In genomic region chr17:57849163-57849873, GRCh38 we compare ENCODE assay signal across 8 cellular contexts. TPM values are rescaled to one million over a fixed set of nuclear protein-coding genes. Genes with fewer than 3 reads are reported as not detected.
DNase-seq lines count a peak whose midpoint lies in the region; ATAC-seq, FAIRE-seq and TF ChIP-seq lines count a peak whose summit lies in the region.

No MANE protein-coding gene starts in this region.

- peak overlapping the region; percentile 90 for H3K4me3 ChIP-seq in MG63

- peak overlapping the region; percentile 90 for H3K4me3 Mint-ChIP-seq in dendritic cell treated with granulocyte-macrophage colony-stimulating factor and Interleukin-4, amounts not matched to agents 40 ng/mL and 50 ng/mL, for 4 days
- H3K4me3 Mint-ChIP-seq in neural crest cell: peak overlapping the region; percentile 97

- peaks cover 22% of the 10 kb centered on the region for H3K36me3 ChIP-seq in MG63

- no peak for DNase-seq in GM12891 (ENCODE audit: insufficient read length, low spot score)
- DNase-seq in MG63: no peak
- DNase-seq in neural crest cell (ENCODE audit: low read depth, low spot score): no peak
- DNase-seq in kidney tubule cell (ENCODE audit: low spot score): no peak
- DNase-seq in hepatic stellate cell (ENCODE audit: low spot score): no peak
- no peak for DNase-seq in glomerular visceral epithelial cell (ENCODE audit: extremely low spot score)

- peak overlapping the region; percentile 98 for H3K27ac Mint-ChIP-seq in dendritic cell treated with granulocyte-macrophage colony-stimulating factor and Interleukin-4, amounts not matched to agents 40 ng/mL and 50 ng/mL, for 4 days
- peak overlapping the region; percentile 75 for H3K27ac Mint-ChIP-seq in neural crest cell (ENCODE audit: unreplicated experiment)

- intact Hi-C loops in dendritic cell treated with granulocyte-macrophage colony-stimulating factor and Interleukin-4, amounts not matched to agents 40 ng/mL and 50 ng/mL, for 4 days (cut with micrococcal nuclease): no loop called here

- H3K9me3 Mint-ChIP-seq in dendritic cell treated with granulocyte-macrophage colony-stimulating factor and Interleukin-4, amounts not matched to agents 40 ng/mL and 50 ng/mL, for 4 days: no peaks in the 10 kb centered on the region
- no peaks in the 10 kb centered on the region for H3K9me3 Mint-ChIP-seq in neural crest cell

- peaks cover 50% of the 10 kb centered on the region for H3K36me3 Mint-ChIP-seq in dendritic cell treated with granulocyte-macrophage colony-stimulating factor and Interleukin-4, amounts not matched to agents 40 ng/mL and 50 ng/mL, for 4 days (ENCODE audit: low read depth)
- H3K36me3 Mint-ChIP-seq in neural crest cell (ENCODE audit: low read depth): peaks cover 2% of the 10 kb centered on the region

- no peak for TF ChIP-seq CTCF in neural crest cell (conservative IDR thresholded peaks at IDR 0.05)

- no peak for TF ChIP-seq POLR2A in GM12891 (IDR thresholded peaks at IDR 0.05; ENCODE audit: low read depth, low read length)

- no peaks in the 10 kb centered on the region for H3K27me3 Mint-ChIP-seq in dendritic cell treated with granulocyte-macrophage colony-stimulating factor and Interleukin-4, amounts not matched to agents 40 ng/mL and 50 ng/mL, for 4 days
- H3K27me3 Mint-ChIP-seq in neural crest cell (ENCODE audit: low read depth): no peaks in the 10 kb centered on the region

- H3K4me1 Mint-ChIP-seq in dendritic cell treated with granulocyte-macrophage colony-stimulating factor and Interleukin-4, amounts not matched to agents 40 ng/mL and 50 ng/mL, for 4 days (ENCODE audit: low read depth): peaks cover 49% of the 10 kb centered on the region
- H3K4me1 Mint-ChIP-seq in neural crest cell: peaks cover 31% of the 10 kb centered on the region

- ATAC-seq in HG02623 (IDR thresholded peaks at IDR 0.05; ENCODE audit: unreplicated experiment): no peak

- H3K9me3 ChIP-seq in MG63: no peaks in the 10 kb centered on the region

- H3K27me3 ChIP-seq in MG63: no peaks in the 10 kb centered on the region

- FAIRE-seq in GM12891 (lab: Jason Lieb, UNC): peak; percentile 26

TF ChIP-seq in GM12891, 5 proteins besides CTCF, POLR2A, EP300 and RAD21:
- no peak for TF ChIP-seq SPI1 (IDR thresholded peaks at IDR 0.05; ENCODE audit: low read depth, low read length)
- TF ChIP-seq TAF1 (IDR thresholded peaks at IDR 0.05; ENCODE audit: low read depth, low read length): no peak
- TF ChIP-seq POLR2AphosphoS5 (IDR thresholded peaks at IDR 0.05; ENCODE audit: low read depth, low read length): no peak
- no peak for TF ChIP-seq POU2F2 (IDR thresholded peaks at IDR 0.05; ENCODE audit: low read depth, low read length)
- TF ChIP-seq PAX5 (IDR thresholded peaks at IDR 0.05; ENCODE audit: insufficient read depth, low read length, severe bottlenecking): no peak
TF ChIP-seq in GM12891: peak in this region for 0.

RNA-seq across cellular contexts. Expression of gene MRPS23, which starts 0.5 kb away (rescaled TPM):
- 68.2 TPM for polyA plus RNA-seq in GM12891 (2012; ENCODE audit: low read depth, missing spikeins)
- 34.0 and 52.0 TPM in 2 replicates for total RNA-seq in MG63 (2014; rRNA removed; shearing (Covaris generic); ENCODE audit: low replicate concordance)
- total RNA-seq in neural crest cell: 50.0 and 63.0 TPM in 2 replicates
